In the genomic region with DNA sequence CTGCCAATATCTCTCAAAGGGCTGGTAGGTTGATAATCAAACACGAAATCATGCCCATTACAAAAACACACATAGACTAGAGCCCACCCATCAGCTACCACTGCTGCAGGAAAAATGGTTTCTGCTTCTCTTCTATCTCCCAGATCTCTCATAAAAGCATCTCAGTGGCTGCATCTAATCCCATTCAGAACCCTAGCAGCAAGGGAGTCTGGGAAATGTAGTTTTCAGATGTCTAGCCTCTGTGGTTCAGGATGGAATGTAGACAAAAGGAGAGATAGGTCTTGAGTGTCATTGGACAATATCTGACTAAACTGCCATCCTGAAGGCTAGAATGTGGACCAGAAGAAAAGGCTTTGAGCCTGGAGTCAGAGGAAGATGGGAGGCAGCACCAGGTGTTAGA, we compare ENCODE assay signal across 32 cellular contexts. TPM values are rescaled to one million over a fixed set of nuclear protein-coding genes. Genes with fewer than 3 reads are reported as not detected.
"Had no signal": no experiment of that assay in that cellular context is flagged by ENCODE, and none has a peak within 500 bp of the region (broad histone marks: within the 10 kb centered on the region; RNA-seq: fewer than 3 reads in every experiment).

No MANE protein-coding gene starts in this region.

- H3K4me1 ChIP-seq: colonic mucosa, foreskin keratinocyte, neural progenitor cell, tibial artery had no signal

- H3K9me3 Mint-ChIP-seq: activated T-cell treated with anti-CD3 and anti-CD28 coated beads, Interleukin-2, amount 50 U/mL, for 4 hours; central memory CD8-positive, alpha-beta T cell; neural progenitor cell had no signal

- H3K4me3 ChIP-seq: colonic mucosa, mucosa of descending colon, neural progenitor cell, tibial artery had no signal

- H3K9ac ChIP-seq: neural progenitor cell had no signal

- H3K27me3 ChIP-seq: colonic mucosa, foreskin keratinocyte had no signal

- H3K4me2 ChIP-seq: neural progenitor cell had no signal

- H3K27ac Mint-ChIP-seq: activated CD8-positive, alpha-beta T cell treated with anti-CD3 and anti-CD28 coated beads, Interleukin-2, amount 10 ng/mL, durations not matched to agents 7 days and 5 days; activated naive CD4-positive, alpha-beta T cell treated with anti-CD3 and anti-CD28 coated beads, Interleukin-2, amount 10 ng/mL, durations not matched to agents 7 days and 5 days; activated naive CD8-positive, alpha-beta T cell treated with anti-CD3 and anti-CD28 coated beads, Interleukin-2, amount 50 U/mL, for 24 hours; brain; naive B cell; neural progenitor cell; progenitor cell of endocrine pancreas had no signal

- H3K36me3 ChIP-seq: colonic mucosa, neural progenitor cell, tibial artery had no signal

- H3K36me3 Mint-ChIP-seq: activated naive CD4-positive, alpha-beta T cell treated with anti-CD3 and anti-CD28 coated beads, Interleukin-2, amount 10 ng/mL, durations not matched to agents 7 days and 5 days; neural progenitor cell had no signal

- H3K27ac ChIP-seq: colonic mucosa, foreskin keratinocyte, neural progenitor cell, tibial artery had no signal

- FAIRE-seq: islet of Langerhans had no signal

- H3K4me3 Mint-ChIP-seq: activated CD8-positive, alpha-beta T cell treated with anti-CD3 and anti-CD28 coated beads, Interleukin-2, amount 10 ng/mL, durations not matched to agents 7 days and 5 days; activated naive CD4-positive, alpha-beta T cell treated with anti-CD3 and anti-CD28 coated beads, Interleukin-2, amount 10 ng/mL, durations not matched to agents 7 days and 5 days; activated naive CD8-positive, alpha-beta T cell treated with anti-CD3 and anti-CD28 coated beads, Interleukin-2, amount 50 U/mL, for 24 hours; activated T-cell treated with anti-CD3 and anti-CD28 coated beads, Interleukin-2, amount 50 U/mL, for 4 hours; central memory CD8-positive, alpha-beta T cell; naive B cell; neural progenitor cell had no signal

- ATAC-seq: activated CD8-positive, alpha-beta T cell treated with anti-CD3 and anti-CD28 coated beads, Interleukin-2, amount 10 ng/mL, durations not matched to agents 7 days and 5 days; activated naive CD8-positive, alpha-beta T cell treated with anti-CD3 and anti-CD28 coated beads, Interleukin-2, amount 50 U/mL, for 24 hours; activated T-cell treated with anti-CD3 and anti-CD28 coated beads, Interleukin-2, amount 50 U/mL, for 4 hours; foreskin keratinocyte; left cardiac atrium; mucosa of descending colon; stimulated activated naive CD8-positive, alpha-beta T cell treated with anti-CD3 and anti-CD28 coated beads, Interleukin-15, Interleukin-2, amounts not matched to agents 100 U/mL and 50 U/mL, for 24 hours had no signal

- DNase-seq: activated CD4-positive, alpha-beta T cell treated with anti-CD3 and anti-CD28 coated beads for 48 hours; activated CD4-positive, CD25-positive, alpha-beta regulatory T cell; activated CD8-positive, alpha-beta T cell treated with anti-CD3 and anti-CD28 coated beads, Interleukin-2, amount 10 ng/mL, durations not matched to agents 7 days and 5 days; activated naive CD4-positive, alpha-beta T cell treated with anti-CD3 and anti-CD28 coated beads, Interleukin-2, amount 10 ng/mL, durations not matched to agents 7 days and 5 days; activated naive CD8-positive, alpha-beta T cell treated with anti-CD3 and anti-CD28 coated beads, Interleukin-2, amount 50 U/mL, for 24 hours; activated T-cell treated with anti-CD3 and anti-CD28 coated beads, Interleukin-2, amount 50 U/mL, for 4 hours; anterior cingulate cortex; colonic mucosa; foreskin keratinocyte; glutamatergic neuron; hippocampal formation; left cardiac atrium; mesenchymal stem cell; mucosa of descending colon; naive B cell; stimulated activated CD4-positive, alpha-beta T cell treated with anti-CD3 and anti-CD28 coated beads, Interleukin-12 subunit alpha, Interleukin-12 subunit beta, amount 100 ng/mL, for 4 hours; stimulated activated CD4-positive, alpha-beta T cell treated with anti-CD3 and anti-CD28 coated beads, Interleukin-1b, Interleukin-23, amount 100 ng/mL, for 48 hours; stimulated activated CD8-positive, alpha-beta memory T cell treated with anti-CD3 and anti-CD28 coated beads, Interleukin-4, amount 100 ng/mL, for 48 hours; stimulated activated naive CD8-positive, alpha-beta T cell treated with anti-CD3 and anti-CD28 coated beads, Interleukin-15, Interleukin-2, amounts not matched to agents 100 U/mL and 50 U/mL, for 24 hours; substantia nigra; T-helper 9 cell; tibial artery had no signal

- H3K9me3 ChIP-seq: colonic mucosa had no signal

- H3K4me1 Mint-ChIP-seq: activated naive CD4-positive, alpha-beta T cell treated with anti-CD3 and anti-CD28 coated beads, Interleukin-2, amount 10 ng/mL, durations not matched to agents 7 days and 5 days; activated naive CD8-positive, alpha-beta T cell treated with anti-CD3 and anti-CD28 coated beads, Interleukin-2, amount 50 U/mL, for 24 hours; brain; neural progenitor cell had no signal

- H2AFZ ChIP-seq: neural progenitor cell had no signal

RNA-seq across cellular contexts. Expression of gene RDH8, which starts 32.1 kb away (rescaled TPM):
- total RNA-seq: activated CD8-positive, alpha-beta T cell treated with anti-CD3 and anti-CD28 coated beads, Interleukin-2, amount 10 ng/mL, durations not matched to agents 7 days and 5 days; activated T-cell treated with anti-CD3 and anti-CD28 coated beads, Interleukin-2, amount 50 U/mL, for 4 hours; epithelial cell of proximal tubule; fibroblast of lung; foreskin keratinocyte; left cardiac atrium; lower leg skin; mucosa of descending colon; osteoblast; progenitor cell of endocrine pancreas; urinary bladder had no signal
- polyA plus RNA-seq: foreskin keratinocyte, urinary bladder had no signal

RNA-seq across cellular contexts. Expression of gene ANGPTL6, which starts 57.1 kb away (rescaled TPM):
- total RNA-seq: osteoblast, progenitor cell of endocrine pancreas had no signal
